Comparison of ENCODE assay signal across 1 cellular context in genomic region chr10:4867109-4867519, GRCh38.
A peak's percentile ranks its signal among the peaks of the same experiment; 100 is the strongest.
TF ChIP-seq lines count a peak whose summit lies in the region.

No MANE protein-coding gene starts in this region.

TF ChIP-seq in K562, 482 proteins besides CTCF, POLR2A, EP300 and RAD21 (continued from another document and continues in another):
- TF ChIP-seq ARID3B (CRISPR knock-in tag; IDR thresholded peaks at IDR 0.05; ENCODE audit: borderline replicate concordance): no peak
- no peak for TF ChIP-seq HMG20B (CRISPR knock-in tag; IDR thresholded peaks at IDR 0.05)
- TF ChIP-seq SRSF1 (IDR thresholded peaks at IDR 0.05; ENCODE audit: low read depth, low read length): no peak
- no peak for TF ChIP-seq HMBOX1 (IDR thresholded peaks at IDR 0.05)
- 0 out of 4 replicates have a peak, but pooled peaks of 1 of the 2 experiments have one; percentile 31 for TF ChIP-seq MLX (CRISPR knock-in tag; conservative IDR thresholded peaks at IDR 0.05)
- TF ChIP-seq RNF2 (IDR thresholded peaks at IDR 0.05): no peak
- TF ChIP-seq SMARCE1 (IDR thresholded peaks at IDR 0.05): no peak
- no peak for TF ChIP-seq EP400 (IDR thresholded peaks at IDR 0.05)
- TF ChIP-seq CREBBP (IDR thresholded peaks at IDR 0.05; ENCODE audit: low read depth, low read length): no peak
- no peak for TF ChIP-seq ZNF146 (CRISPR knock-in tag; IDR thresholded peaks at IDR 0.05; ENCODE audit: unreplicated experiment)
- no peak for TF ChIP-seq CBX5 (IDR thresholded peaks at IDR 0.05; ENCODE audit: borderline replicate concordance, low read depth)
- no peak for TF ChIP-seq NONO (IDR thresholded peaks at IDR 0.05; ENCODE audit: low read depth in 2 of 2, low read length in 1 of 2)
- TF ChIP-seq HBP1 (CRISPR knock-in tag; IDR thresholded peaks at IDR 0.05): 0 out of 2 replicates have a peak, but pooled peaks have one; percentile 37
- TF ChIP-seq ZNF592 (IDR thresholded peaks at IDR 0.05): peak; percentile 99
- TF ChIP-seq ZNF384 (IDR thresholded peaks at IDR 0.05; ENCODE audit: low read depth, low read length): no peak
- no peak for TF ChIP-seq ZNF282 (CRISPR knock-in tag; IDR thresholded peaks at IDR 0.05)
- TF ChIP-seq FOXK1 (CRISPR knock-in tag; IDR thresholded peaks at IDR 0.05; ENCODE audit: borderline replicate concordance): no peak
- TF ChIP-seq ZNF232 (CRISPR knock-in tag; IDR thresholded peaks at IDR 0.05): no peak
- TF ChIP-seq ZNF551 (CRISPR knock-in tag; IDR thresholded peaks at IDR 0.05): no peak
- no peak for TF ChIP-seq ZNF23 (CRISPR knock-in tag; IDR thresholded peaks at IDR 0.05)
- no peak for TF ChIP-seq BDP1 (IDR thresholded peaks at IDR 0.05; ENCODE audit: insufficient read depth, insufficient read length)
- TF ChIP-seq SMAD1 (IDR thresholded peaks at IDR 0.05; ENCODE audit: low read depth, low read length, partially characterized antibody): no peak
- TF ChIP-seq ZNF395 (CRISPR knock-in tag; IDR thresholded peaks at IDR 0.05): peak; percentile 88
- TF ChIP-seq ATF7 (IDR thresholded peaks at IDR 0.05): no peak
- no peak for TF ChIP-seq GTF2E2 (tag; IDR thresholded peaks at IDR 0.05)
- TF ChIP-seq DPF2 (IDR thresholded peaks at IDR 0.05): no peak
- no peak; the same call in 1 of the 2 replicates for TF ChIP-seq ZNF175 (CRISPR knock-in tag; IDR thresholded peaks at IDR 0.05; ENCODE audit: low read depth)
- TF ChIP-seq ZNF134 (CRISPR knock-in tag; conservative IDR thresholded peaks at IDR 0.05): 0 out of 2 replicates have a peak, but pooled peaks have one; percentile 30
- TF ChIP-seq TRIM28 (IDR thresholded peaks at IDR 0.05): no peak
- no peak for TF ChIP-seq HCFC1 (IDR thresholded peaks at IDR 0.05; ENCODE audit: low read depth, low read length)
- TF ChIP-seq ATF3 (IDR thresholded peaks at IDR 0.05): no peak
- TF ChIP-seq ATF3 (CRISPR knock-in tag; conservative IDR thresholded peaks at IDR 0.05): no peak
- TF ChIP-seq LCOR (CRISPR knock-in tag; IDR thresholded peaks at IDR 0.05): no peak
- no peak for TF ChIP-seq NEUROD1 (IDR thresholded peaks at IDR 0.05; ENCODE audit: borderline replicate concordance, low read depth, low read length, partially characterized antibody)
- TF ChIP-seq PRPF4 (IDR thresholded peaks at IDR 0.05; ENCODE audit: insufficient read depth, low read depth, low read length, poor library complexity, severe bottlenecking): no peak
- no peak for TF ChIP-seq YBX1 (IDR thresholded peaks at IDR 0.05)
- no peak for TF ChIP-seq IFI16 (CRISPR knock-in tag; IDR thresholded peaks at IDR 0.05)
- TF ChIP-seq CEBPB (tag; IDR thresholded peaks at IDR 0.05): no peak
- no peak for TF ChIP-seq ZBTB2 (IDR thresholded peaks at IDR 0.05)
- no peak for TF ChIP-seq SIN3B (IDR thresholded peaks at IDR 0.05; ENCODE audit: low read depth)
- no peak for TF ChIP-seq MTF1 (CRISPR knock-in tag; IDR thresholded peaks at IDR 0.05; ENCODE audit: borderline replicate concordance)
- TF ChIP-seq BRD4 (IDR thresholded peaks at IDR 0.05): no peak
- no peak for TF ChIP-seq OTX1 (CRISPR knock-in tag; IDR thresholded peaks at IDR 0.05)
- no peak for TF ChIP-seq ZFP1 (CRISPR knock-in tag; IDR thresholded peaks at IDR 0.05)
- no peak for TF ChIP-seq ZNF764 (CRISPR knock-in tag; IDR thresholded peaks at IDR 0.05; ENCODE audit: low read depth)
- TF ChIP-seq L3MBTL2 (IDR thresholded peaks at IDR 0.05): no peak
- no peak for TF ChIP-seq ZNF830 (CRISPR knock-in tag; IDR thresholded peaks at IDR 0.05)
- TF ChIP-seq ZNF586 (CRISPR knock-in tag; conservative IDR thresholded peaks at IDR 0.05): no peak
- peak; percentile 39; the same call in 1 of the 2 replicates for TF ChIP-seq ETV1 (tag; conservative IDR thresholded peaks at IDR 0.05; ENCODE audit: low read depth)
- TF ChIP-seq ELF1 (tag; IDR thresholded peaks at IDR 0.05): no peak
- TF ChIP-seq TRIM24 (IDR thresholded peaks at IDR 0.05): no peak
- no peak for TF ChIP-seq SRSF7 (optimal IDR thresholded peaks at IDR 0.05; ENCODE audit: low read depth, low read length)
- no peak for TF ChIP-seq FOXP1 (CRISPR knock-in tag; IDR thresholded peaks at IDR 0.05)
- peak; percentile 70; the same call in 1 of the 2 replicates for TF ChIP-seq ZNF165 (CRISPR knock-in tag; IDR thresholded peaks at IDR 0.05; ENCODE audit: borderline replicate concordance)
- no peak for TF ChIP-seq CTBP1 (IDR thresholded peaks at IDR 0.05; ENCODE audit: borderline replicate concordance)
- no peak for TF ChIP-seq NR1H2 (CRISPR knock-in tag; IDR thresholded peaks at IDR 0.05)
- no peak for TF ChIP-seq ZKSCAN1 (IDR thresholded peaks at IDR 0.05; ENCODE audit: low read depth, low read length)
- TF ChIP-seq ZNF449 (CRISPR knock-in tag; IDR thresholded peaks at IDR 0.05): no peak
- TF ChIP-seq STAT6 (CRISPR knock-in tag; IDR thresholded peaks at IDR 0.05): no peak
- no peak for TF ChIP-seq TAL1 (IDR thresholded peaks at IDR 0.05)
- TF ChIP-seq MCM5 (IDR thresholded peaks at IDR 0.05; ENCODE audit: low read depth): no peak
